In the genomic region with DNA sequence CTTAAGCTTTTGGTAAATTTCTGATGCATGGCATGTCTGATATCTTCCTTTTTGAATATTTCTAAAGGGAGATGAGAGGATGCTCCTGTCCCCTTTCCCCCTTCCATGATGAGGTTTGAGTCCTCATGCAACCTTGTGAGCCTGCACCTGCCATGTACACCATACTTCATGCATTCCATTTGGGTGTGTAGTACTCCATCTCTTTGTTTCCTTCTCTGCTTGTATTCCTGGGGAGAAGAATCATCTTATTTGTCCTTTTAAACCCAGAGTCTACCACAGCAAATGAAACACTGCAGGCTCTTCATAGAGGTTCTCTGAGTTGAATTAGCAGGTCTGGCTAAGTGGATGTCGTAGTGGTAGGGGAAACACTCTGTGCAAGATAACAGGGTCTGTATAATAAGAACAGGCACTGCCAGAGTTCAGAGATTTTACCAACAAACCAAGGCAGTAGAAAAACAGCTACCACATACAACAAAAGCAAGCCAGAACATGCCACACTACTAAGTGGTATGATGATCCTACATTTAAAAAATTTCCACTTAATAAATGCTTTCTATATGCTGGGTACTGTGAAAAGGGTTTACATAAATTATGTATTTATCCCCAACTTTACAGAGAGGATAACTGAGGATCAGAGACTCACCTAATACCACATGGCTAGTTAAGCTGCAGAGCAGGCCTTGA, we compare ENCODE assay signal across 28 cellular contexts.
"Had no signal": no experiment of that assay in that cellular context is flagged by ENCODE, and none has a peak within 500 bp of the region (broad histone marks: within the 10 kb centered on the region; RNA-seq: fewer than 3 reads in every experiment).

No MANE protein-coding gene starts in this region.

- H3K27ac ChIP-seq: ascending aorta, colonic mucosa, esophagus squamous epithelium, WERI-Rb-1 had no signal

- DNase-seq: activated B cell treated with CpG ODN at 0.5 μM for 24 hours; activated CD4-positive, alpha-beta T cell treated with anti-CD3 and anti-CD28 coated beads for 48 hours; activated CD4-positive, alpha-beta T cell treated with anti-CD3 and anti-CD28 coated beads, Interleukin-2, amount 50 U/mL, for 1 hour; activated CD4-positive, alpha-beta T cell treated with anti-CD3 and anti-CD28 coated beads, Interleukin-2, amount 50 U/mL, for 48 hours; activated CD8-positive, alpha-beta memory T cell treated with anti-CD3 and anti-CD28 coated beads for 24 hours; activated CD8-positive, alpha-beta T cell treated with anti-CD3 and anti-CD28 coated beads for 36 hours; activated gamma-delta T cell; activated naive CD4-positive, alpha-beta T cell; activated naive CD4-positive, alpha-beta T cell treated with anti-CD3 and anti-CD28 coated beads, Interleukin-2, amount 10 ng/mL, durations not matched to agents 7 days and 5 days; activated naive CD8-positive, alpha-beta T cell treated with anti-CD3 and anti-CD28 coated beads, Interleukin-2, amount 10 ng/mL, durations not matched to agents 7 days and 5 days; activated T-cell treated with anti-CD3 and anti-CD28 coated beads, Interleukin-2, amount 50 U/mL, for 1 hour; activated T-cell treated with anti-CD3 and anti-CD28 coated beads, Interleukin-2, amount 50 U/mL, for 48 hours; caudate nucleus; colonic mucosa; effector CD8-positive, alpha-beta T cell; esophagus squamous epithelium; head of caudate nucleus; T-helper 1 cell; T-helper 17 cell; T1000; WERI-Rb-1 had no signal

- H3K27me3 Mint-ChIP-seq: activated B cell treated with CpG ODN at 0.5 μM for 24 hours; activated CD8-positive, alpha-beta T cell treated with anti-CD3 and anti-CD28 coated beads for 36 hours; activated naive CD4-positive, alpha-beta T cell treated with anti-CD3 and anti-CD28 coated beads, Interleukin-2, amount 10 ng/mL, durations not matched to agents 7 days and 5 days; activated naive CD8-positive, alpha-beta T cell treated with anti-CD3 and anti-CD28 coated beads, Interleukin-2, amount 10 ng/mL, durations not matched to agents 7 days and 5 days; T-helper 17 cell had no signal

- H3K9me3 Mint-ChIP-seq: activated T-helper 1 cell treated with anti-CD3 and anti-CD28 coated beads, Interleukin-12 subunit alpha, Interleukin-12 subunit beta, Interleukin-2, Interleukin-4 antibody, amounts not matched to agents 30 ng/mL and 10 ng/mL and 1 ng/mL, durations not matched to agents 14 hours and 24 hours and 36 hours had no signal

- H3K4me3 ChIP-seq: ascending aorta, colonic mucosa, esophagus squamous epithelium had no signal

- H3K4me1 ChIP-seq: ascending aorta, colonic mucosa, esophagus squamous epithelium had no signal

- H3K4me3 Mint-ChIP-seq: activated B cell treated with CpG ODN at 0.5 μM for 24 hours; activated CD8-positive, alpha-beta T cell treated with anti-CD3 and anti-CD28 coated beads for 36 hours; activated naive CD4-positive, alpha-beta T cell treated with anti-CD3 and anti-CD28 coated beads, Interleukin-2, amount 10 ng/mL, durations not matched to agents 7 days and 5 days; activated naive CD8-positive, alpha-beta T cell treated with anti-CD3 and anti-CD28 coated beads, Interleukin-2, amount 10 ng/mL, durations not matched to agents 7 days and 5 days; activated T-helper 1 cell treated with anti-CD3 and anti-CD28 coated beads, Interleukin-12 subunit alpha, Interleukin-12 subunit beta, Interleukin-2, Interleukin-4 antibody, amounts not matched to agents 30 ng/mL and 10 ng/mL and 1 ng/mL, durations not matched to agents 14 hours and 24 hours and 36 hours; brain; T-helper 17 cell; T-helper 2 cell treated with Interferon-gamma antibody and Interleukin-4, amounts not matched to agents 5 μg/mL and 100 μg/mL, for 36 hours had no signal

- H3K27ac Mint-ChIP-seq: activated B cell treated with CpG ODN at 0.5 μM for 24 hours; activated CD8-positive, alpha-beta T cell treated with anti-CD3 and anti-CD28 coated beads for 36 hours; activated naive CD4-positive, alpha-beta T cell treated with anti-CD3 and anti-CD28 coated beads, Interleukin-2, amount 10 ng/mL, durations not matched to agents 7 days and 5 days; activated naive CD8-positive, alpha-beta T cell treated with anti-CD3 and anti-CD28 coated beads, Interleukin-2, amount 10 ng/mL, durations not matched to agents 7 days and 5 days; activated T-helper 1 cell treated with anti-CD3 and anti-CD28 coated beads, Interleukin-12 subunit alpha, Interleukin-12 subunit beta, Interleukin-2, Interleukin-4 antibody, amounts not matched to agents 30 ng/mL and 10 ng/mL and 1 ng/mL, durations not matched to agents 14 hours and 24 hours and 36 hours; activated T-helper 2 cell treated with anti-CD3 and anti-CD28 coated beads, Interferon-gamma antibody, Interleukin-2, Interleukin-4, amounts not matched to agents 10 μg/mL and 5 μg/mL and 100 μg/mL, durations not matched to agents 14 hours and 24 hours and 36 hours; brain; T-helper 17 cell; T-helper 2 cell treated with Interferon-gamma antibody and Interleukin-4, amounts not matched to agents 5 μg/mL and 100 μg/mL, for 36 hours had no signal

- H3K36me3 Mint-ChIP-seq: activated naive CD4-positive, alpha-beta T cell treated with anti-CD3 and anti-CD28 coated beads, Interleukin-2, amount 10 ng/mL, durations not matched to agents 7 days and 5 days; activated naive CD8-positive, alpha-beta T cell treated with anti-CD3 and anti-CD28 coated beads, Interleukin-2, amount 10 ng/mL, durations not matched to agents 7 days and 5 days; brain had no signal

- H3K9me3 ChIP-seq: ascending aorta, colonic mucosa, esophagus squamous epithelium had no signal

- H3K36me3 ChIP-seq: ascending aorta, colonic mucosa, esophagus squamous epithelium, WERI-Rb-1 had no signal

- H3K27me3 ChIP-seq: ascending aorta, colonic mucosa, esophagus squamous epithelium had no signal

- H3K4me1 Mint-ChIP-seq: activated B cell treated with CpG ODN at 0.5 μM for 24 hours; activated naive CD4-positive, alpha-beta T cell treated with anti-CD3 and anti-CD28 coated beads, Interleukin-2, amount 10 ng/mL, durations not matched to agents 7 days and 5 days; activated naive CD8-positive, alpha-beta T cell treated with anti-CD3 and anti-CD28 coated beads, Interleukin-2, amount 10 ng/mL, durations not matched to agents 7 days and 5 days; T-helper 17 cell had no signal

- ATAC-seq: activated CD4-positive, CD25-positive, alpha-beta regulatory T cell treated with anti-CD3 and anti-CD28 coated beads, Interleukin-2, amount 50 U/mL, for 24 hours; activated CD8-positive, alpha-beta T cell treated with anti-CD3 and anti-CD28 coated beads for 36 hours; activated naive CD4-positive, alpha-beta T cell treated with anti-CD3 and anti-CD28 coated beads, Interleukin-2, amount 50 U/mL, for 72 hours; T-helper 17 cell had no signal
